Comparison of ENCODE assay signal across 13 cellular contexts in genomic region chr2:71691747-71692455, GRCh38.
A peak's percentile ranks its signal among the peaks of the same experiment; 100 is the strongest.
DNase-seq lines count a peak whose midpoint lies in the region; ATAC-seq and TF ChIP-seq lines count a peak whose summit lies in the region.
"Had no signal": no experiment of that assay in that cellular context is flagged by ENCODE, and none has a peak within 500 bp of the region (broad histone marks: within the 10 kb centered on the region; RNA-seq: fewer than 3 reads in every experiment).

No MANE protein-coding gene starts in this region.

- H3K4me3 ChIP-seq in psoas muscle, result no peak overlapping the region
- H3K4me3 ChIP-seq: esophagus muscularis mucosa had no signal

- H3K36me3 ChIP-seq in psoas muscle (ENCODE audit: insufficient read depth in 1 of 2, low read depth in 1 of 2), result peaks cover 0 to 17% of the 10 kb centered on the region in 2 donors

- no peaks in the 10 kb centered on the region for H3K9me3 ChIP-seq in psoas muscle
- H3K9me3 ChIP-seq: esophagus muscularis mucosa had no signal

- H3K27ac ChIP-seq in psoas muscle, result peak overlapping the region; percentile 80
- H3K27ac ChIP-seq: esophagus muscularis mucosa had no signal

- peaks cover 41% of the 10 kb centered on the region for H3K4me1 ChIP-seq in psoas muscle

- DNase-seq in ELF-1 (ENCODE audit: low read depth, low spot score) (peak; percentile 78), SK-MEL-5 (ENCODE audit: low read depth, low spot score) (peak; percentile 9), iPS-NIHi7 (ENCODE audit: extremely low spot score) (peak; percentile 62), psoas muscle (peak; percentile 72 to 89), NCI-H2029 (lab: John Stamatoyannopoulos, UW) (no peak), kidney glomerular epithelial cell (lab: John Stamatoyannopoulos, UW) (no peak)
- DNase-seq: Kasumi-1; naive B cell; NCI-H1436 treated with DMSO at 0.1 percent for 48 hours; stimulated activated CD4-positive, alpha-beta T cell treated with anti-CD3 and anti-CD28 coated beads, Interleukin-2, amount 100 ng/mL, for 24 hours; SW 1271 had no signal

- in situ Hi-C loops in SK-MEL-5 (cut with HindIII; ENCODE audit: low pct_unique_long_range_greater_than_20kb, low sequenced_read_pairs), result no loop called here

- WGBS in psoas muscle, 3 donors, result 18 to 21% (median 19%) methylated on average over 24 of the region's 24 CpGs

- intact Hi-C loops in psoas muscle (cut with DNase I), result loop anchor here in 1 of 2 donors (5.0 kb wide), 1 partner anchor 95 kb away; no protein-coding TSS in a partner anchor

- ATAC-seq in psoas muscle (peak; percentile 85 to 91 (median 88)), HG03280 (IDR thresholded peaks at IDR 0.05; ENCODE audit: unreplicated experiment) (no peak)

- TF ChIP-seq CTCF in psoas muscle (IDR thresholded peaks at IDR 0.05), result peak; percentile 29

- H3K27me3 ChIP-seq in psoas muscle (ENCODE audit: insufficient read depth in 3 of 3, low read length in 2 of 3), result no peaks in the 10 kb centered on the region
- H3K27me3 ChIP-seq: esophagus muscularis mucosa had no signal

Comparison
In these comparisons a context has a peak if more than half of its experiments do, and no peak if none do; other contexts are left out.
1. DNase-seq: peak in ELF-1 (single experiment), SK-MEL-5 (single experiment), iPS-NIHi7 (single experiment) and psoas muscle (2 of 2); none in NCI-H2029 (single experiment) and kidney glomerular epithelial cell (single experiment).